Comparison of ENCODE assay signal across 8 cellular contexts in genomic region chr6:117829594-117830319, GRCh38.
DNase-seq lines count a peak whose midpoint lies in the region; ATAC-seq, FAIRE-seq and TF ChIP-seq lines count a peak whose summit lies in the region.

No MANE protein-coding gene starts in this region.

- no peaks in the 10 kb centered on the region for H3K27me3 ChIP-seq in GM12878 (replicated peaks in 1 of 2; ENCODE audit: control insufficient read depth in 2 of 2, insufficient read depth in 2 of 2, low read length in 1 of 2)

- RAD21 ChIA-PET in GM12878 (lab: Charles Lee; ENCODE audit: unreplicated experiment): interaction anchor here (0.6 to 1.6 kb wide), 3 partner anchors 18 to 380 kb away, joined by 3 to 8 read pairs (median 4); no protein-coding TSS in a partner anchor

- no peak for FAIRE-seq in GM12878 (lab: Jason Lieb, UNC)

- no peaks in the 10 kb centered on the region for H3K79me2 ChIP-seq in GM12878 (ENCODE audit: control insufficient read depth, insufficient read depth, low read length)

- H3K9me3 Mint-ChIP-seq in nephron: peaks cover 6% of the 10 kb centered on the region

- 1% methylated on average over 8 of the region's 8 CpGs for WGBS in GM12878 (ENCODE audit: insufficient coverage, insufficient replicate concordance, low lambda C conversion rate, missing lambda C conversion rate)

- H3K4me3 Mint-ChIP-seq in nephron: peak overlapping the region; percentile 80 to 84 (median 81)

- no peak overlapping the region for H3K27ac ChIP-seq in GM12878 (ENCODE audit: control insufficient read depth, insufficient read depth)

- H3K4me2 ChIP-seq in GM12878 (ENCODE audit: control insufficient read depth, insufficient read depth): peak overlapping the region; percentile 72

- no peak for TF ChIP-seq EP300 in GM12878 (IDR thresholded peaks at IDR 0.05; ENCODE audit: borderline replicate concordance in 1 of 2, control insufficient read depth in 1 of 2, low read depth in 2 of 2, low read length in 2 of 2)

- no peak overlapping the region for H3K9ac ChIP-seq in GM12878 (ENCODE audit: control insufficient read depth, insufficient read depth, low read length)

- peak; percentile 72 for TF ChIP-seq RAD21 in GM12878 (IDR thresholded peaks at IDR 0.05; ENCODE audit: insufficient read depth, low read depth, low read length)

- H3K27ac Mint-ChIP-seq in nephron: peak overlapping the region in 1 of 3 experiments; percentile 21

- no peak overlapping the region for H3K4me3 ChIP-seq in GM12878

- POLR2A ChIA-PET in GM12878 (lab: Charles Lee): interaction anchor here (0.6 kb wide), 1 partner anchor 1426 kb away, joined by 4 read pairs; no protein-coding TSS in a partner anchor

- intact Hi-C loops in GM12878 (cut with micrococcal nuclease; ENCODE audit: unreplicated experiment): loop anchor here (2.0 to 10.0 kb wide), 4 partner anchors 222 to 482 kb away; no protein-coding TSS in a partner anchor

- in situ Hi-C loops in KBM-7 (cut with MboI; ENCODE audit: low pct_unique_long_range_greater_than_20kb, low sequenced_read_pairs): no loop called here
- in situ Hi-C loops in GM12878 (cut with MboI): loop anchor here (5.0 to 10.0 kb wide), 2 partner anchors 375 to 482 kb away; no protein-coding TSS in a partner anchor

- H3K27me3 Mint-ChIP-seq in nephron (ENCODE audit: low read depth): no peaks in the 10 kb centered on the region

- no peaks in the 10 kb centered on the region for H3K36me3 ChIP-seq in GM12878 (ENCODE audit: control insufficient read depth in 2 of 2, insufficient read depth in 2 of 2, low read length in 1 of 2)

- DNase-seq in NCI-H524 (lab: John Stamatoyannopoulos, UW): peak; percentile 48 to 72
- no peak for DNase-seq in NCI-H524 treated with DMSO at 0.1 percent for 48 hours (lab: John Stamatoyannopoulos, UW)
- DNase-seq in KBM-7: peak; percentile 36
- no peak for DNase-seq in GM12878 (ENCODE audit: low read depth, low spot score)
- DNase-seq in NCI-H1417 treated with DMSO at 0.1 percent for 48 hours (lab: John Stamatoyannopoulos, UW): no peak
- DNase-seq in activated gamma-delta T cell (lab: John Stamatoyannopoulos, UW): no peak
- DNase-seq in stimulated activated CD4-positive, alpha-beta T cell treated with anti-CD3 and anti-CD28 coated beads, Interleukin-1b, Interleukin-23, amount 100 ng/mL, for 48 hours: no peak

- no peak for TF ChIP-seq POLR2A in GM12878 (IDR thresholded peaks at IDR 0.05; ENCODE audit: low read depth, low read length)

- CTCF ChIA-PET in GM12878 (lab: Yijun Ruan, JAX): interaction anchor here (0.6 to 2.6 kb wide), 10 partner anchors 8 to 380 kb away, joined by 3 to 12 read pairs (median 6); no protein-coding TSS in a partner anchor

- H3K4me1 ChIP-seq in GM12878 (ENCODE audit: control insufficient read depth, insufficient read depth, low read length): no peaks in the 10 kb centered on the region

- H2AFZ ChIP-seq in GM12878 (ENCODE audit: control insufficient read depth, low read depth, low read length): peak overlapping the region; percentile 61

- ATAC-seq in GM12878: peak; percentile 57

- H3K4me1 Mint-ChIP-seq in nephron: no peaks in the 10 kb centered on the region

- SMC1A ChIA-PET in GM12878 (lab: Charles Lee; ENCODE audit: uncharacterized antibody, unreplicated experiment): interaction anchor here (0.7 to 2.0 kb wide), 7 partner anchors 8 to 381 kb away, joined by 3 to 5 read pairs (median 3); no protein-coding TSS in a partner anchor

- no peaks in the 10 kb centered on the region for H3K9me3 ChIP-seq in GM12878 (replicated peaks; ENCODE audit: control insufficient read depth, insufficient read depth, low read length)

- TF ChIP-seq CTCF in GM12878 (IDR thresholded peaks at IDR 0.05 in 2 of 3, conservative IDR thresholded peaks at IDR 0.05 in 1 of 3; ENCODE audit: control insufficient read depth in 2 of 3, extremely low read depth in 1 of 3, insufficient read depth in 1 of 3, low read depth in 3 of 3, low read length in 3 of 3): peak; percentile 43 to 56 (median 45); a peak in 5 of 6 replicates
- peak; percentile 29 to 54 (median 53) for TF ChIP-seq CTCF in nephron (IDR thresholded peaks at IDR 0.05; ENCODE audit: unreplicated experiment in 3 of 3)

- no peaks in the 10 kb centered on the region for H4K20me1 ChIP-seq in GM12878 (ENCODE audit: control insufficient read depth, insufficient read depth)

- no TSS peak for BruUV-seq in GM12878 (replicated peaks; lab: Mats Ljungman, UMichigan)

- no peaks in the 10 kb centered on the region for H3K36me3 Mint-ChIP-seq in nephron (ENCODE audit: low read depth)

TF ChIP-seq in GM12878, 131 proteins besides CTCF, POLR2A, EP300 and RAD21 (continues in another document):
- no peak for TF ChIP-seq CHD4 (IDR thresholded peaks at IDR 0.05)
- no peak for TF ChIP-seq E2F4 (IDR thresholded peaks at IDR 0.05; ENCODE audit: low read depth, low read length)
- TF ChIP-seq GABPA (IDR thresholded peaks at IDR 0.05; ENCODE audit: low read depth): no peak
- TF ChIP-seq ZBTB40 (IDR thresholded peaks at IDR 0.05; ENCODE audit: borderline replicate concordance): no peak
- peak; percentile 93 for TF ChIP-seq ZNF384 (IDR thresholded peaks at IDR 0.05; ENCODE audit: borderline replicate concordance, low read depth, low read length)
- TF ChIP-seq, protein P1, sequence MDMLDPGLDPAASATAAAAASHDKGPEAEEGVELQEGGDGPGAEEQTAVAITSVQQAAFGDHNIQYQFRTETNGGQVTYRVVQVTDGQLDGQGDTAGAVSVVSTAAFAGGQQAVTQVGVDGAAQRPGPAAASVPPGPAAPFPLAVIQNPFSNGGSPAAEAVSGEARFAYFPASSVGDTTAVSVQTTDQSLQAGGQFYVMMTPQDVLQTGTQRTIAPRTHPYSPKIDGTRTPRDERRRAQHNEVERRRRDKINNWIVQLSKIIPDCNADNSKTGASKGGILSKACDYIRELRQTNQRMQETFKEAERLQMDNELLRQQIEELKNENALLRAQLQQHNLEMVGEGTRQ (IDR thresholded peaks at IDR 0.05; ENCODE audit: borderline replicate concordance, low read depth, low read length): no peak
- no peak for TF ChIP-seq KLF5 (IDR thresholded peaks at IDR 0.05; ENCODE audit: partially characterized antibody)
- no peak for TF ChIP-seq CEBPZ (IDR thresholded peaks at IDR 0.05; ENCODE audit: low read depth, low read length)
- TF ChIP-seq POU2F2 (IDR thresholded peaks at IDR 0.05; ENCODE audit: borderline replicate concordance, low read depth, low read length): no peak

Comparison
In these comparisons a context has a peak if more than half of its experiments do, and no peak if none do; other contexts are left out.
1. DNase-seq: peak in NCI-H524 (2 of 2) and KBM-7 (single experiment); none in NCI-H524 treated with DMSO at 0.1 percent for 48 hours (single experiment), GM12878 (single experiment), NCI-H1417 treated with DMSO at 0.1 percent for 48 hours (single experiment), activated gamma-delta T cell (single experiment) and stimulated activated CD4-positive, alpha-beta T cell treated with anti-CD3 and anti-CD28 coated beads, Interleukin-1b, Interleukin-23, amount 100 ng/mL, for 48 hours (single experiment).